In the genomic region with DNA sequence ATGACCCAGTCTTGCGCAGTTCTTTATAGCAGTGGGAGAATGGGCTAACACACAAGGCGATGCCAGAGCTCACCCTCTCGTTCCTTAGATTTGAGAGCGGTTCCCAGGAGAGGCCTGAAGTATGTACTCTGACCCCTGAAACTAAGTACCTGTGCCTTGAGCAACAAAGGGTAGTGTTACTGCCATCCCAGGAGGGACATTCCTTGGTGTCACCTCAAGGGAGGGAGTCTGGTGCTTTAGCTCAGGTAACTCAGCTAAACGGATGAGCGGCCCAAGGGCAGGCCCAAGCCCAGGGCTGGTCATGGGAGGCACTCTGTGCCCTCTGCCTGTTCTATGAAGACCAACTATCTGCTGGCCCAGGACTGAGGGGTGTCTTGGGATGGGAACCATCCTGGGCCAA, we compare ENCODE assay signal across 23 cellular contexts. TPM values are rescaled to one million over a fixed set of nuclear protein-coding genes. Genes with fewer than 3 reads are reported as not detected.
DNase-seq lines count a peak whose midpoint lies in the region; ATAC-seq, FAIRE-seq and TF ChIP-seq lines count a peak whose summit lies in the region.
"Had no signal": no experiment of that assay in that cellular context is flagged by ENCODE, and none has a peak within 500 bp of the region (broad histone marks: within the 10 kb centered on the region; RNA-seq: fewer than 3 reads in every experiment).

No MANE protein-coding gene starts in this region.

- H3K36me3 ChIP-seq in pancreas: no peaks in the 10 kb centered on the region
- no peaks in the 10 kb centered on the region for H3K36me3 ChIP-seq in thyroid gland
- H3K36me3 ChIP-seq: brain microvascular endothelial cell, colonic mucosa, esophagus muscularis mucosa, neural progenitor cell had no signal

- intact Hi-C loops in dorsolateral prefrontal cortex (cut with DNase I): loop anchor here in 1 of 2 donors (5.0 kb wide), 1 partner anchor 66 kb away; no protein-coding TSS in a partner anchor
- intact Hi-C loops in pancreas (cut with DNase I): loop anchor here in 2 of 3 donors (5.0 to 10.0 kb wide), 2 partner anchors 63 to 66 kb away; a partner anchor contains a TSS
- intact Hi-C loops in thyroid gland (cut with DNase I): no loop called here

- H3K4me3 ChIP-seq in dorsolateral prefrontal cortex (no peak overlapping the region), pancreas (no peak overlapping the region), thyroid gland (replicated peaks in 1 of 3) (no peak overlapping the region)
- H3K4me3 ChIP-seq: colonic mucosa, esophagus muscularis mucosa, neural progenitor cell had no signal

- DNase-seq in dorsolateral prefrontal cortex (peak in 1 of 10 donors; percentile 16), pancreas (no peak), thyroid gland (no peak), anterior cingulate cortex (lab: John Stamatoyannopoulos, UW) (no peak)
- DNase-seq in activated CD4-positive, CD25-positive, alpha-beta regulatory T cell treated with anti-CD3 and anti-CD28 coated beads, Interleukin-2, amount 50 U/mL, for 72 hours: no peak
- DNase-seq: activated CD4-positive, alpha-beta T cell treated with anti-CD3 and anti-CD28 coated beads, Interleukin-2, amount 50 U/mL, for 1 hour; activated naive CD8-positive, alpha-beta T cell treated with anti-CD3 and anti-CD28 coated beads, Interleukin-2, amount 10 ng/mL, durations not matched to agents 7 days and 5 days; brain microvascular endothelial cell; CD4-positive, CD25-positive, alpha-beta regulatory T cell; colonic mucosa; DMS 273 treated with DMSO at 0.1 percent for 48 hours; hippocampal formation; immature natural killer cell; NCI-H1092; NCI-H2029; T-helper 2 cell had no signal

- ATAC-seq in pancreas (no peak), GM19452 (IDR thresholded peaks at IDR 0.05; ENCODE audit: unreplicated experiment) (no peak)
- ATAC-seq: SK-N-SH treated with all-trans-retinoic acid at 6 μM for 48 hours had no signal

- H3K27ac ChIP-seq in VCaP (peak overlapping the region; percentile 56), dorsolateral prefrontal cortex (peak overlapping the region in 53 of 59 donors; percentile 5 to 85 (median 62)), pancreas (peak overlapping the region; percentile 25 to 70 (median 44)), thyroid gland (peak overlapping the region; percentile 50 to 78 (median 58))
- H3K27ac ChIP-seq: brain microvascular endothelial cell, colonic mucosa, esophagus muscularis mucosa, HL-60, neural progenitor cell had no signal

- TF ChIP-seq CTCF in VCaP (conservative IDR thresholded peaks at IDR 0.05) (no peak), dorsolateral prefrontal cortex (IDR thresholded peaks at IDR 0.05 in 54 of 56, conservative IDR thresholded peaks at IDR 0.05 in 2 of 56; ENCODE audit: low read depth in 1 of 56, partially characterized antibody in 56 of 56) (no peak), pancreas (IDR thresholded peaks at IDR 0.05) (no peak), thyroid gland (IDR thresholded peaks at IDR 0.05) (no peak)

- H3K4me1 ChIP-seq in pancreas: peaks cover 0 to 13% (median 9%) of the 10 kb centered on the region in 3 donors
- peaks cover 32 to 36% of the 10 kb centered on the region in 2 donors for H3K4me1 ChIP-seq in thyroid gland
- H3K4me1 ChIP-seq: colonic mucosa had no signal

- H3K9me3 ChIP-seq in pancreas (no peaks in the 10 kb centered on the region), thyroid gland (no peaks in the 10 kb centered on the region)
- H3K9me3 ChIP-seq: colonic mucosa, esophagus muscularis mucosa had no signal

- FAIRE-seq in pancreas (lab: Jason Lieb, UNC): no peak
- FAIRE-seq: frontal cortex had no signal

- 80 to 83% methylated on average over 6 of the region's 6 CpGs for WGBS in pancreas, 2 donors
- 83 to 94% methylated on average over 5 to 6 of the region's 6 CpGs for WGBS in thyroid gland, 2 donors

- no peak for TF ChIP-seq POLR2A in thyroid gland (IDR thresholded peaks at IDR 0.05)

- no peaks in the 10 kb centered on the region for H3K27me3 ChIP-seq in dorsolateral prefrontal cortex
- H3K27me3 ChIP-seq in pancreas: no peaks in the 10 kb centered on the region
- H3K27me3 ChIP-seq in thyroid gland: no peaks in the 10 kb centered on the region
- H3K27me3 ChIP-seq: brain microvascular endothelial cell, colonic mucosa, esophagus muscularis mucosa, neural progenitor cell had no signal

RNA-seq across cellular contexts. Expression of a gene that starts 20.2 kb away (rescaled TPM):
- total RNA-seq in dorsolateral prefrontal cortex: 10 to 100 TPM; 22.3 to 55.0 (median 36.5) TPM
- total RNA-seq in pancreas: 1 to 10 TPM; 1.1 to 2.9 (median 1.5) TPM
- polyA plus RNA-seq in pancreas: 1 to 10 TPM; 4.2 to 5.2 TPM
- 10 to 100 TPM in 3 of 4 donors, 1 to 10 TPM in 1; 5.8 to 12.6 (median 12.3) TPM for total RNA-seq in thyroid gland

RNA-seq across cellular contexts. Expression of a gene that starts 20.4 kb away (rescaled TPM):
- total RNA-seq in dorsolateral prefrontal cortex (100 to 1,000 TPM in 48 of 120 experiments, 10 to 100 TPM in 72; 63.8 to 213 (median 95.1) TPM), pancreas (10 to 100 TPM in 4 of 6 donors, 1 to 10 TPM in 2; 8.7 to 20.4 (median 10.4) TPM), thyroid gland (10 to 100 TPM; 56.3 to 65.6 (median 61.5) TPM)
- polyA plus RNA-seq in pancreas: 10 to 100 TPM in 1 of 2 donors, 1 to 10 TPM in 1; 9.2 to 10.1 TPM

RNA-seq across cellular contexts. Expression of a gene that starts 31.9 kb away (rescaled TPM):
- total RNA-seq in dorsolateral prefrontal cortex (10 to 100 TPM; 26.9 to 97.3 (median 42.1) TPM), pancreas (10 to 100 TPM; 14.8 to 28.0 (median 20.6) TPM), thyroid gland (10 to 100 TPM; 16.7 to 38.4 (median 27.4) TPM)
- 10 to 100 TPM; 28.8 to 32.8 TPM for polyA plus RNA-seq in pancreas

RNA-seq across cellular contexts. Expression of a gene that starts 43.2 kb away (rescaled TPM):
- total RNA-seq in dorsolateral prefrontal cortex (10 to 100 TPM; 20.4 to 57.3 (median 35.8) TPM), pancreas (10 to 100 TPM; 12.2 to 23.0 (median 14.3) TPM), thyroid gland (10 to 100 TPM; 15.2 to 74.6 (median 40.1) TPM)
- 10 to 100 TPM; 14.0 to 16.0 TPM for polyA plus RNA-seq in pancreas

RNA-seq across cellular contexts. Expression of a gene that starts 59.3 kb away (rescaled TPM):
- total RNA-seq in dorsolateral prefrontal cortex (100 to 1,000 TPM in 1 of 120 experiments, 10 to 100 TPM in 118, 1 to 10 TPM in 1; 8.8 to 113 (median 34.2) TPM), pancreas (10 to 100 TPM; 20.7 to 48.7 (median 42.2) TPM), thyroid gland (10 to 100 TPM; 10.1 to 65.3 (median 39.4) TPM)
- 10 to 100 TPM; 45.7 to 71.3 TPM for polyA plus RNA-seq in pancreas
